ENCODE assay signal across 8 cellular contexts in the genomic region with DNA sequence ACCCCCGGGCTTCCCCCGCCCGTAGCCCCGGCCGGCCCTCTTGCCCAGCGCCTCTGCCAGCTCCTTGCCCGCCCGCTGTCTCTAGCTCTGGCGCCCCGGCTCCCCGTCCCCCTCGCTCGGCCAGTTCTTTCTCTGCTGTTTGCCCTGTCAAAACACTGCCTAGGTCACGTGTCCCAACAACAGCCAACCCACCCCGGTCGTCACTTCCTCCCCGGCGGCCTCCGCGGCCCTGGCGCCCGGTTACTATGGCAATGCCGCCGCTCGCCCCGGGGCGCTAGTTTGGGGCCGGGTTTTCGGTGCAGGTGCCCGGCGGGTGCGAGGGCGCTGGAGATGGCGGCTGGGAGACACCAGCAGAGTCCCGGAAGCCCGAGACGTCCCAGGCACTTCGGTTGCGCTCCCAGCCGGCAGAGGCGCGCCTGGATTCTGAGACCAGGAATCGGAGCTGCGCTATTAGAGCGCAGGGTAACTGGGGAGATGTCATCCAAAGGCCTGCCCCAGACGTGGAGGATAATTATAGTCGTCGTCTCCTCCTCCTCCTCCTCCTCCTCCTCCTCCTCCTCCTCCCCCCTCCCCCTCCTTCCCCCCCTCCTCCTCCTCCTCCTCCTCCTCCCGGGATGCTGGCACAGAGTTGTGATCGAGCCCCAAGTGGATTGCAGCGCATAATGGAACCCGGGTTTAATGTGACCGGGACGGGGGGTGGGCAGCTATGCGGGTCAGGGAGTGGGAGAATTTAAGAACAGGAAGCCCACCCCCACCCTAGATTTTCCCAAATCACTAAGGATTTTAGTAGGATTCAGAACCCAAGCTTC. TPM values are rescaled to one million over a fixed set of nuclear protein-coding genes. Genes with fewer than 3 reads are reported as not detected.
A peak's percentile ranks its signal among the peaks of the same experiment; 100 is the strongest.
DNase-seq lines count a peak whose midpoint lies in the region; ATAC-seq and TF ChIP-seq lines count a peak whose summit lies in the region.

A gene with protein sequence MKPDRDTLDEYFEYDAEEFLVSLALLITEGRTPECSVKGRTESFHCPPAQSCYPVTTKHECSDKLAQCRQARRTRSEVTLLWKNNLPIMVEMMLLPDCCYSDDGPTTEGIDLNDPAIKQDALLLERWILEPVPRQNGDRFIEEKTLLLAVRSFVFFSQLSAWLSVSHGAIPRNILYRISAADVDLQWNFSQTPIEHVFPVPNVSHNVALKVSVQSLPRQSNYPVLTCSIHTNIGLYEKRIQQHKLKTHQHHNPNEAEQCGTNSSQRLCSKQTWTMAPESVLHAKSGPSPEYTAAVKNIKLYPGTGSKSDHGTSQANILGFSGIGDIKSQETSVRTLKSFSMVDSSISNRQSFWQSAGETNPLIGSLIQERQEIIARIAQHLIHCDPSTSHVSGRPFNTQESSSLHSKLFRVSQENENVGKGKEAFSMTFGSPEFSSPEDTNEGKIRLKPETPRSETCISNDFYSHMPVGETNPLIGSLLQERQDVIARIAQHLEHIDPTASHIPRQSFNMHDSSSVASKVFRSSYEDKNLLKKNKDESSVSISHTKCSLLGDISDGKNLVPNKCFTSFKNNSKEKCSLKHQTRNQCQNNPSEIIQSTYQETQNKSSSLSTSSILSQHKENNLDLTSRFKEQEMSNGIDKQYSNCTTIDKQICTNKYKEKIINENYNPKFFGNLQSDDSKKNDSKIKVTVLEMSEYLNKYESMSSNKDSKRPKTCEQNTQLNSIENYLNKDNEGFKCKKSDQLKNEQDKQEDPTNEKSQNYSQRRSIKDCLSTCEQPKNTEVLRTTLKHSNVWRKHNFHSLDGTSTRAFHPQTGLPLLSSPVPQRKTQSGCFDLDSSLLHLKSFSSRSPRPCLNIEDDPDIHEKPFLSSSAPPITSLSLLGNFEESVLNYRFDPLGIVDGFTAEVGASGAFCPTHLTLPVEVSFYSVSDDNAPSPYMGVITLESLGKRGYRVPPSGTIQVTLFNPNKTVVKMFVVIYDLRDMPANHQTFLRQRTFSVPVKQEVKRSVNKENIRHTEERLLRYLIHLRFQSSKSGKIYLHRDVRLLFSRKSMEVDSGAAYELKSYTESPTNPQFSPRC (minus strand): TSS at position 157 of the 809 bp plus-strand sequence. CDS start 1,367 bp downstream, outside the sequence.

- peak within 1 kb of the TSS; percentile 93 for H3K4me3 ChIP-seq in psoas muscle
- H3K4me3 ChIP-seq in urinary bladder (ENCODE audit: low read depth, low read length) = peak within 1 kb of the TSS; percentile 93

- peak within 1 kb of the TSS; percentile 93 for H3K27ac ChIP-seq in angular gyrus (ENCODE audit: low read depth, low read length)
- peak within 1 kb of the TSS; percentile 99 for H3K27ac ChIP-seq in psoas muscle
- H3K27ac ChIP-seq in urinary bladder (ENCODE audit: low read depth) = peak within 1 kb of the TSS; percentile 96

- H3K4me1 ChIP-seq in psoas muscle (peaks cover 30% of the 10 kb centered on the region), urinary bladder (ENCODE audit: insufficient read depth) (no peaks in the 10 kb centered on the region)

- DNase-seq in NCI-H1694 (lab: John Stamatoyannopoulos, UW) (peak; percentile 35), T-helper 2 cell (peak; percentile 80 to 94 (median 88)), left ventricle myocardium superior (peak; percentile 94), psoas muscle (peak; percentile 91 to 96)

- peaks cover 0 to 31% of the 10 kb centered on the region in 2 donors for H3K36me3 ChIP-seq in psoas muscle (ENCODE audit: insufficient read depth in 1 of 2, low read depth in 1 of 2)
- H3K36me3 ChIP-seq in urinary bladder (ENCODE audit: insufficient read depth) = no peaks in the 10 kb centered on the region

- H3K27me3 ChIP-seq in psoas muscle (ENCODE audit: insufficient read depth in 3 of 3, low read length in 2 of 3) = no peaks in the 10 kb centered on the region

- peak; percentile 72 for TF ChIP-seq POLR2A in GM15510 (IDR thresholded peaks at IDR 0.05; ENCODE audit: borderline replicate concordance, extremely low read depth, insufficient read length)

- no peak for TF ChIP-seq CTCF in psoas muscle (IDR thresholded peaks at IDR 0.05)

- intact Hi-C loops in left ventricle myocardium superior (cut with micrococcal nuclease) = no loop called here
- intact Hi-C loops in psoas muscle (cut with DNase I) = loop anchor here (2.0 to 5.0 kb wide), 3 partner anchors 27 to 48 kb away; no protein-coding TSS in a partner anchor

- peak; percentile 72 for ATAC-seq in HG02870 (IDR thresholded peaks at IDR 0.05; ENCODE audit: unreplicated experiment)
- ATAC-seq in left ventricle myocardium superior = peak; percentile 95
- ATAC-seq in psoas muscle = peak; percentile 89 to 93 (median 90)

- whole genome bisulfite sequencing in psoas muscle, 3 donors = 0 to 1% (median 0%) methylated on average over 45 to 54 of the region's 55 CpGs
- WGBS in urinary bladder = under 1% methylated on average over 54 of the region's 55 CpGs

- H3K9me3 ChIP-seq in psoas muscle = no peaks in the 10 kb centered on the region

RNA-seq across cellular contexts. Expression of the gene that starts here (rescaled TPM):
- total RNA-seq in left ventricle myocardium superior (27.5 TPM), psoas muscle (10 to 100 TPM; 45.5 to 71.7 (median 57.6) TPM), urinary bladder (101 TPM)
- polyA plus RNA-seq in psoas muscle (100 to 1,000 TPM in 1 of 3 donors, 10 to 100 TPM in 1, 1 to 10 TPM in 1; 9.8 to 129 (median 67.6) TPM), urinary bladder (24.1 TPM)

Comparison
In these comparisons a context has a peak if more than half of its experiments do, and no peak if none do; other contexts are left out.
1. Peak in every context shown above with its lines: DNase-seq, ATAC-seq, H3K4me3 ChIP-seq and H3K27ac ChIP-seq.
2. DNase-seq: peak in every context shown above with its lines; median percentile 94 in left ventricle myocardium superior; 94 in psoas muscle; 88 in T-helper 2 cell; 35 in NCI-H1694.